Comparison of ENCODE assay signal across 8 cellular contexts in the genomic region with DNA sequence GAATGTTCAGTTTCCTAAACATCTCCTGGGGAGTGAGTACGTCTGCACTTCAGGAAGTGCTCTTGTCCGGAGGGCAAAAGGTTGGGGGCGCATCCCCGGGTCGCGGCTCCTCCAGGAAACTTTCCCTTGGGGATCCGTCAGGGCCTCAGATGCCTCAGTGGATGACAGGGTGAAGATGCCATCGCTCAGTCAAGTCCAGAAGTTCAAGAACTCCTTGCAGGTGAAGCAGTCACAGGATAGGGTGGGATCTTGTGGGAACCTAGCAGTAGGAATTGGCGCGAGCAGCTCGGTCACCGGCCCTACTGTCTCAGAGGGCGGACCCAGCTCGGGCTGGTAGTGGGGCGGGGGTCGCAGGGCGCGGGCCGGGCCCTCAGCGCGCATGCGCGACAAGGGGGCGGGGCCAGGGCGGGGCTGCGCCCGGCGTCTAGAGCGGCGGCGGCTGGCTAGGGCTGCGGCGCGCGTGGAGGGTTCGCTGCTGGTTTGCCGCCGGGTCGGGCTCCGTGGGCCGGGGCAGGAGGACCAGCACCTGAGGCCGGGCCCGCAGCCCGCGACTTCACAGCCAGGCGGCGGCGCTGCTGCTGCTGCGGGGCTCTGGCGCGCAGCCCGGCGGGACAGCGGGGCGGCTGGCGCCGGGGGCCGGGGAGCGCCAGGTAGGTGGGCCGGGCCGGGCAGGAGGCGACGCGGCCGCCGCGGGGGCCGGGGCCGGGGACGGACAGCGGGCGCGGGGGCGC. TPM values are rescaled to one million over a fixed set of nuclear protein-coding genes. Genes with fewer than 3 reads are reported as not detected.
A peak's percentile ranks its signal among the peaks of the same experiment; 100 is the strongest.
DNase-seq lines count a peak whose midpoint lies in the region; ATAC-seq and TF ChIP-seq lines count a peak whose summit lies in the region.

TSS of gene INPP4A (plus strand) at position 423 of the 731 bp plus-strand sequence. CDS start 75,191 bp downstream, outside the sequence.

- peaks cover 2 to 13% (median 3%) of the 10 kb centered on the region in 3 donors for H3K36me3 Mint-ChIP-seq in CD8-positive, alpha-beta memory T cell

- H3K9me3 Mint-ChIP-seq in CD8-positive, alpha-beta memory T cell: peaks cover 3 to 8% (median 6%) of the 10 kb centered on the region in 5 donors

- no peaks in the 10 kb centered on the region for H3K36me3 ChIP-seq in CD8-positive, alpha-beta memory T cell (ENCODE audit: insufficient read depth, low read length)
- no peaks in the 10 kb centered on the region for H3K36me3 ChIP-seq in OCI-LY1 (ENCODE audit: insufficient read depth, low read length)
- H3K36me3 ChIP-seq in mucosa of descending colon (ENCODE audit: low read depth): no peaks in the 10 kb centered on the region

- H3F3A ChIP-seq in OCI-LY1 (ENCODE audit: insufficient read depth, low read length): no peaks in the 10 kb centered on the region

- H3K27me3 ChIP-seq in CD8-positive, alpha-beta memory T cell (ENCODE audit: insufficient read depth, low read length, poor library complexity, severe bottlenecking): no peaks in the 10 kb centered on the region
- H3K27me3 ChIP-seq in OCI-LY1 (ENCODE audit: insufficient read depth, low read length): no peaks in the 10 kb centered on the region

- peak; percentile 66 to 86 (median 77) for DNase-seq in CD8-positive, alpha-beta memory T cell
- DNase-seq in activated T-cell treated with anti-CD3 and anti-CD28 coated beads for 1 hour (ENCODE audit: low read depth): peak; percentile 72
- DNase-seq in epidermal melanocyte (ENCODE audit: insufficient read length, low spot score): peak; percentile 74
- peak; percentile 74 to 86 (median 84) for DNase-seq in mucosa of descending colon
- peak; percentile 48 to 58 for DNase-seq in stimulated activated CD8-positive, alpha-beta memory T cell treated with anti-CD3 and anti-CD28 coated beads, Interleukin-4, amount 100 ng/mL, for 4 hours (ENCODE audit: low read depth in 2 of 2, low spot score in 1 of 2)

- H3K27me3 Mint-ChIP-seq in CD8-positive, alpha-beta memory T cell: peaks cover 0 to 2% of the 10 kb centered on the region in 2 donors

- no peak for TF ChIP-seq CTCF in OCI-LY1 (IDR thresholded peaks at IDR 0.05; ENCODE audit: low read length)
- no peak for TF ChIP-seq CTCF in mucosa of descending colon (IDR thresholded peaks at IDR 0.05)

- H3K9ac ChIP-seq in OCI-LY1 (ENCODE audit: low read length): peak within 1 kb of the TSS; percentile 71

- peak within 1 kb of the TSS; percentile 75 for H3K4me3 ChIP-seq in CD8-positive, alpha-beta memory T cell (ENCODE audit: low read length)
- peak within 1 kb of the TSS; percentile 69 for H3K4me3 ChIP-seq in OCI-LY1 (ENCODE audit: low read depth, low read length, poor library complexity, severe bottlenecking)
- peak within 1 kb of the TSS; percentile 74 for H3K4me3 ChIP-seq in mucosa of descending colon

- H3K27ac ChIP-seq in CD8-positive, alpha-beta memory T cell (ENCODE audit: low read depth, low read length): peak within 1 kb of the TSS; percentile 75
- H3K27ac ChIP-seq in OCI-LY1 (ENCODE audit: low read depth, low read length, poor library complexity, severe bottlenecking): no peak within 1 kb of the TSS

- H3K27ac Mint-ChIP-seq in CD8-positive, alpha-beta memory T cell: peak within 1 kb of the TSS; percentile 93 to 99 (median 98)

- H3K9me2 ChIP-seq in OCI-LY1 (ENCODE audit: low read depth, low read length): no peaks in the 10 kb centered on the region

- H3K79me2 ChIP-seq in OCI-LY1 (ENCODE audit: insufficient read depth, low read length): no peaks in the 10 kb centered on the region

- intact Hi-C loops in mucosa of descending colon (cut with DNase I, micrococcal nuclease): no loop called here

- H3K9me3 ChIP-seq in CD8-positive, alpha-beta memory T cell (ENCODE audit: low read length): peaks cover 6% of the 10 kb centered on the region
- H3K9me3 ChIP-seq in OCI-LY1 (ENCODE audit: low read length) (no peaks in the 10 kb centered on the region), mucosa of descending colon (no peaks in the 10 kb centered on the region)

- peak within 1 kb of the TSS; percentile 99 for H3K4me2 ChIP-seq in OCI-LY1 (ENCODE audit: low read length)

- H4K20me1 ChIP-seq in OCI-LY1 (ENCODE audit: insufficient read depth, low read length): no peaks in the 10 kb centered on the region; the same call in 1 of the 2 replicates

- ATAC-seq in GM19452 (IDR thresholded peaks at IDR 0.05; ENCODE audit: unreplicated experiment) (peak; percentile 74), HG03571 (IDR thresholded peaks at IDR 0.05; ENCODE audit: unreplicated experiment) (peak; percentile 66), mucosa of descending colon (peak; percentile 92)

- H3K4me3 Mint-ChIP-seq in CD8-positive, alpha-beta memory T cell: peak within 1 kb of the TSS; percentile 92 to 98 (median 95)

- peaks cover 33% of the 10 kb centered on the region for H3K4me1 ChIP-seq in CD8-positive, alpha-beta memory T cell (ENCODE audit: insufficient read depth, low read length)
- H3K4me1 ChIP-seq in OCI-LY1 (ENCODE audit: insufficient read depth, low read length, severe bottlenecking): peaks cover 18% of the 10 kb centered on the region
- H3K4me1 ChIP-seq in mucosa of descending colon (ENCODE audit: low read depth): peaks cover 23% of the 10 kb centered on the region

- peak within 1 kb of the TSS; percentile 98 for H2AFZ ChIP-seq in OCI-LY1 (ENCODE audit: low read length)

- H3K4me1 Mint-ChIP-seq in CD8-positive, alpha-beta memory T cell: peaks cover 44 to 58% (median 50%) of the 10 kb centered on the region in 3 donors

- POLR2A ChIA-PET in CD8-positive, alpha-beta memory T cell (lab: Charles Lee): interaction anchor here (0.7 to 1.7 kb wide), 2 partner anchors 20 to 43 kb away, joined by 4 to 10 read pairs; no protein-coding TSS in a partner anchor

- CTCF ChIA-PET in CD8-positive, alpha-beta memory T cell (lab: Charles Lee): interaction anchor here (3.0 kb wide), 1 partner anchor 20 kb away, joined by 26 read pairs; no protein-coding TSS in a partner anchor

RNA-seq across cellular contexts. Expression of gene INPP4A, which starts in this region (rescaled TPM):
- total RNA-seq in CD8-positive, alpha-beta memory T cell: 10 to 100 TPM; 41.0 to 46.9 TPM
- 61.4 TPM for polyA plus RNA-seq in CD8-positive, alpha-beta memory T cell
- 10 to 100 TPM; 18.2 to 39.8 (median 19.1) TPM for total RNA-seq in mucosa of descending colon
